18 cellular contexts compared by ENCODE assay signal in the genomic region with DNA sequence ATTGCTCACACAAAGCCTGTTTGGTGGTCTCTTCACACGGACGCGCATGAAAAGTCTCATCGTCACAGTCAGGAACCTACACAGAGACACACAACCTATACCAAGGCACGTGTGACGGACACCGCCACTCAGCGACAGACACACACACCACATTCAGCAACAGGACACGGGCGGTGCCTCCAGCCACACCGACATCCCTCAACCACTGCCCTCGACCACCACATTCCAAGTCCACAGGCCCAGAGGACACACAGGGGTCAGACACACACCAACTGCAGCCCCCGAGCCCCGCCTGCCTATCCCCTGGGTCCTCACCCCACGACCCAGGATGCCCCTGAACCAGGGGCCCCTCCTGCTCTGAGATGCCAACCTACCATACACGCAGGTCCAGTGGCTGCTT. TPM values are rescaled to one million over a fixed set of nuclear protein-coding genes. Genes with fewer than 3 reads are reported as not detected.
DNase-seq lines count a peak whose midpoint lies in the region; ATAC-seq, FAIRE-seq and TF ChIP-seq lines count a peak whose summit lies in the region.
"Had no signal": no experiment of that assay in that cellular context is flagged by ENCODE, and none has a peak within 500 bp of the region (broad histone marks: within the 10 kb centered on the region; RNA-seq: fewer than 3 reads in every experiment).

No MANE protein-coding gene starts in this region.

- no peak for TF ChIP-seq EP300 in H1 (IDR thresholded peaks at IDR 0.05; ENCODE audit: borderline replicate concordance in 1 of 2, low read depth in 2 of 2, low read length in 2 of 2)
- no peak for TF ChIP-seq EP300 in neural cell (conservative IDR thresholded peaks at IDR 0.05; ENCODE audit: poor library complexity, severe bottlenecking)

- H3K9ac ChIP-seq in BLaER1 treated with 17β-estradiol and CSF1 and Interleukin-3, amounts not matched to agents 10 nM and 100 nM: no peak overlapping the region; a peak in 1 of 22 replicates
- H3K9ac ChIP-seq in H1 (replicated peaks in 1 of 4; ENCODE audit: extremely low read depth in 1 of 4, low read depth in 3 of 4, low read length in 3 of 4) (peak overlapping the region in 1 of 4 experiments; percentile 54; a peak in 1 of 7 replicates), neural cell (ENCODE audit: low read length) (no peak overlapping the region)
- H3K9ac ChIP-seq: KMS-11 had no signal

- TF ChIP-seq RAD21 in H1 (IDR thresholded peaks at IDR 0.05 in 1 of 2, conservative IDR thresholded peaks at IDR 0.05 in 1 of 2; ENCODE audit: low read depth in 2 of 2, low read length in 2 of 2) (no peak), neural cell (conservative IDR thresholded peaks at IDR 0.05) (no peak)

- FAIRE-seq in HTR-8/SVneo (lab: Jason Lieb, UNC): peak; percentile 4
- no peak for FAIRE-seq in H1 (lab: Jason Lieb, UNC)
- no peak for FAIRE-seq in pancreas (lab: Jason Lieb, UNC)
- FAIRE-seq: A204.1, HepG2 had no signal

- no peak overlapping the region for H4K5ac ChIP-seq in H1 (ENCODE audit: insufficient read length, low read depth, low read length)

- peaks cover 7 to 13% (median 11%) of the 10 kb centered on the region in 10 experiments for H3K4me1 ChIP-seq in BLaER1 treated with 17β-estradiol and CSF1 and Interleukin-3, amounts not matched to agents 10 nM and 100 nM
- H3K4me1 ChIP-seq in H1 (replicated peaks in 1 of 4; ENCODE audit: control insufficient read depth in 3 of 4, insufficient read depth in 4 of 4, low read length in 3 of 4) (peaks cover 5 to 9% (median 8%) of the 10 kb centered on the region in 4 experiments), pancreas (no peaks in the 10 kb centered on the region)

- H3K36me3 Mint-ChIP-seq in activated T-cell treated with anti-CD3 and anti-CD28 coated beads, Interleukin-2, amount 50 U/mL, for 24 hours (ENCODE audit: low read depth): no peaks in the 10 kb centered on the region

- no peak overlapping the region for H3K23ac ChIP-seq in H1 (ENCODE audit: insufficient read length)

- H3K56ac ChIP-seq in H1 (replicated peaks; ENCODE audit: insufficient read length, low read depth, low read length): no peak overlapping the region

- H3K4me2 ChIP-seq in BLaER1 treated with 17β-estradiol and CSF1 and Interleukin-3, amounts not matched to agents 10 nM and 100 nM: peak overlapping the region; percentile 19 to 72 (median 64)
- H3K4me2 ChIP-seq in H1 (ENCODE audit: insufficient read depth in 1 of 2, low read depth in 2 of 2, low read length in 2 of 2) (peak overlapping the region; percentile 22 to 27; a peak in 3 of 4 replicates), neural cell (ENCODE audit: low read length) (no peak overlapping the region)
- H3K4me2 ChIP-seq: KMS-11 had no signal

- CTCF ChIA-PET in H1 (lab: Charles Lee; ENCODE audit: partially characterized antibody): interaction anchor here (1.3 kb wide), 2 partner anchors 28 to 118 kb away, joined by 3 read pairs; no protein-coding TSS in a partner anchor

- H3K27me3 ChIP-seq in BLaER1 treated with 17β-estradiol and CSF1 and Interleukin-3, amounts not matched to agents 10 nM and 100 nM: peaks cover 0 to 14% (median 11%) of the 10 kb centered on the region in 11 experiments; a peak in 11 of 22 replicates
- H3K27me3 ChIP-seq in H1 (replicated peaks in 1 of 4; ENCODE audit: control insufficient read depth in 3 of 4, extremely low read depth in 1 of 4, insufficient read depth in 3 of 4, low read length in 3 of 4) (no peaks in the 10 kb centered on the region), neural cell (ENCODE audit: insufficient read depth, low read depth, low read length) (no peaks in the 10 kb centered on the region), pancreas (no peaks in the 10 kb centered on the region)

- no peaks in the 10 kb centered on the region for H3K4me1 Mint-ChIP-seq in activated T-cell treated with anti-CD3 and anti-CD28 coated beads, Interleukin-2, amount 50 U/mL, for 24 hours (ENCODE audit: low read depth)

- H2BK15ac ChIP-seq in H1 (ENCODE audit: low read length): peak overlapping the region; percentile 24; the same call in 1 of the 2 replicates

- peak overlapping the region; percentile 92 for H2BK120ac ChIP-seq in H1 (replicated peaks; ENCODE audit: low read depth, low read length)

- H3K4me3 Mint-ChIP-seq in activated T-cell treated with anti-CD3 and anti-CD28 coated beads, Interleukin-2, amount 50 U/mL, for 24 hours: no peak overlapping the region

- WGBS in H1 (ENCODE audit: extremely low coverage in 1 of 2, insufficient coverage in 1 of 2, insufficient read length in 1 of 2, insufficient replicate concordance in 2 of 2, low coverage in 1 of 2, low lambda C conversion rate in 2 of 2, missing lambda C conversion rate in 1 of 2), 2 experiments: 64% methylated on average over 16 of the region's 16 CpGs; no CpG with 5 or more reads in 1 of the 2 experiments
- WGBS in pancreas, 2 donors: 46 to 50% methylated on average over 16 of the region's 16 CpGs

- TF ChIP-seq CTCF in H1 (IDR thresholded peaks at IDR 0.05; ENCODE audit: control extremely low read depth in 1 of 3, insufficient read depth in 1 of 3, low read depth in 1 of 3, low read length in 3 of 3): no peak
- TF ChIP-seq CTCF in neural cell (IDR thresholded peaks at IDR 0.05; ENCODE audit: poor library complexity, severe bottlenecking): no peak
- TF ChIP-seq CTCF in pancreas (IDR thresholded peaks at IDR 0.05): no peak

- H4K8ac ChIP-seq in H1 (ENCODE audit: extremely low read depth, insufficient read depth, low read length): peak overlapping the region; percentile 66

- H4K20me1 ChIP-seq in BLaER1 treated with 17β-estradiol and CSF1 and Interleukin-3, amounts not matched to agents 10 nM and 100 nM: peaks cover 0 to 11% (median 0%) of the 10 kb centered on the region in 11 experiments; a peak in 7 of 22 replicates
- H4K20me1 ChIP-seq in H1 (replicated peaks in 1 of 2; ENCODE audit: control insufficient read depth in 1 of 2, insufficient read depth in 2 of 2, low read length in 2 of 2): no peaks in the 10 kb centered on the region
- no peaks in the 10 kb centered on the region for H4K20me1 ChIP-seq in neural cell (ENCODE audit: insufficient read depth)

- H3K27me3 Mint-ChIP-seq in activated T-cell treated with anti-CD3 and anti-CD28 coated beads, Interleukin-2, amount 50 U/mL, for 24 hours: peaks cover 30% of the 10 kb centered on the region

- H2BK20ac ChIP-seq in H1 (ENCODE audit: low read length): peak overlapping the region; percentile 51; the same call in 1 of the 2 replicates

- POLR2A ChIA-PET in H1 (lab: Charles Lee; ENCODE audit: partially characterized antibody): interaction anchor here (1.7 to 2.8 kb wide), 2 partner anchors 13 to 22 kb away, joined by 3 to 9 read pairs; no protein-coding TSS in a partner anchor

- intact Hi-C loops in pancreas (cut with DNase I): no loop called here

- H3K18ac ChIP-seq in H1 (ENCODE audit: extremely low read depth, low read length): peak overlapping the region; percentile 99

- DNase-seq in HTR-8/SVneo (ENCODE audit: insufficient read length, low spot score) (no peak), H1 (ENCODE audit: low read depth in 1 of 2, low spot score in 2 of 2) (no peak), iPS-NIHi11 (ENCODE audit: low spot score) (no peak), pancreas (no peak), NCI-H524 treated with DMSO at 0.1 percent for 48 hours (lab: John Stamatoyannopoulos, UW) (no peak)
- DNase-seq in activated T-cell treated with anti-CD3 and anti-CD28 coated beads, Interleukin-2, amount 50 U/mL, for 24 hours: no peak
- DNase-seq: C1 segment of cervical spinal cord, DMS 273 treated with DMSO at 0.1 percent for 48 hours, NCI-H1048, NCI-H1436 treated with DMSO at 0.1 percent for 48 hours, NCI-H2029 treated with DMSO at 0.1 percent for 48 hours, NCI-H774 had no signal

- H3K27ac Mint-ChIP-seq in activated T-cell treated with anti-CD3 and anti-CD28 coated beads, Interleukin-2, amount 50 U/mL, for 24 hours: no peak overlapping the region

- TF ChIP-seq POLR2A in H1 (IDR thresholded peaks at IDR 0.05; ENCODE audit: control extremely low read depth in 1 of 2, low read depth in 2 of 2, low read length in 2 of 2): no peak

- ATAC-seq in pancreas: no peak
- ATAC-seq: HepG2 had no signal

- H3K14ac ChIP-seq in H1 (ENCODE audit: insufficient read length): no peak overlapping the region

- H2AK5ac ChIP-seq in H1 (ENCODE audit: low read depth, low read length): peak overlapping the region; percentile 100

- H2AFZ ChIP-seq in H1 (ENCODE audit: low read length): peak overlapping the region; percentile 20; the same call in 1 of the 2 replicates
- H2AFZ ChIP-seq in neural cell (ENCODE audit: low read depth, low read length): no peak overlapping the region

- H3K4me3 ChIP-seq in BLaER1 treated with 17β-estradiol and CSF1 and Interleukin-3, amounts not matched to agents 10 nM and 100 nM: no peak overlapping the region
- H3K4me3 ChIP-seq in H1 (ENCODE audit: extremely low read depth in 1 of 4, insufficient read depth in 2 of 4, low read depth in 3 of 4, low read length in 4 of 4): no peak overlapping the region; a peak in 1 of 8 replicates
- no peak overlapping the region for H3K4me3 ChIP-seq in neural cell (ENCODE audit: low read length)
- H3K4me3 ChIP-seq in pancreas: no peak overlapping the region

- peak overlapping the region; percentile 100 for H4K91ac ChIP-seq in H1 (replicated peaks; ENCODE audit: insufficient read length, low read length)

- no peaks in the 10 kb centered on the region; the same call in 1 of the 2 replicates for H3K23me2 ChIP-seq in H1 (ENCODE audit: low read depth, low read length)

- H3K36me3 ChIP-seq in BLaER1 treated with 17β-estradiol and CSF1 and Interleukin-3, amounts not matched to agents 10 nM and 100 nM: no peaks in the 10 kb centered on the region
- H3K36me3 ChIP-seq in H1 (ENCODE audit: control insufficient read depth in 2 of 4, insufficient read depth in 4 of 4, low read length in 3 of 4) (no peaks in the 10 kb centered on the region), neural cell (ENCODE audit: insufficient read depth, low read length) (no peaks in the 10 kb centered on the region), pancreas (no peaks in the 10 kb centered on the region)

- no peak overlapping the region for H3K27ac ChIP-seq in BLaER1 treated with 17β-estradiol and CSF1 and Interleukin-3, amounts not matched to agents 10 nM and 100 nM
- peak overlapping the region; percentile 75 for H3K27ac ChIP-seq in H1 (ENCODE audit: low read depth, low read length)
- no peak overlapping the region for H3K27ac ChIP-seq in neural cell (ENCODE audit: low read length)
- H3K27ac ChIP-seq in pancreas: no peak overlapping the region
- H3K27ac ChIP-seq: HL-60, KMS-11 had no signal

- H3K9me2 ChIP-seq in neural cell (ENCODE audit: insufficient read depth, low read length): no peaks in the 10 kb centered on the region

- H3K9me3 ChIP-seq in BLaER1 treated with 17β-estradiol and CSF1 and Interleukin-3, amounts not matched to agents 10 nM and 100 nM (replicated peaks in 1 of 11): no peaks in the 10 kb centered on the region
- H3K9me3 ChIP-seq in H1 (ENCODE audit: insufficient read depth in 2 of 2, low read depth in 1 of 2, low read length in 1 of 2): no peaks in the 10 kb centered on the region
- H3K9me3 ChIP-seq in neural cell (ENCODE audit: low read length): no peaks in the 10 kb centered on the region
- H3K9me3 ChIP-seq in pancreas: no peaks in the 10 kb centered on the region

- H2BK5ac ChIP-seq in H1 (ENCODE audit: low read depth, low read length): peak overlapping the region; percentile 97

- H2BK12ac ChIP-seq in H1 (ENCODE audit: low read depth, low read length): peak overlapping the region; percentile 100

- H3F3A ChIP-seq in neural cell (ENCODE audit: insufficient read depth, low read length, poor library complexity, severe bottlenecking): no peaks in the 10 kb centered on the region

- no peaks in the 10 kb centered on the region for H3K79me2 ChIP-seq in H1 (ENCODE audit: control insufficient read depth in 1 of 2, insufficient read depth in 2 of 2, low read length in 2 of 2)
- H3K79me2 ChIP-seq in neural cell (replicated peaks; ENCODE audit: insufficient read depth, low read length): no peaks in the 10 kb centered on the region

- peak overlapping the region; percentile 100 for H3K4ac ChIP-seq in H1 (replicated peaks; ENCODE audit: insufficient read length, low read depth, low read length)

- H3K79me1 ChIP-seq in H1 (ENCODE audit: low read depth, low read length): no peaks in the 10 kb centered on the region

- no peaks in the 10 kb centered on the region for H3K9me3 Mint-ChIP-seq in activated T-cell treated with anti-CD3 and anti-CD28 coated beads, Interleukin-2, amount 50 U/mL, for 24 hours

RNA-seq across cellular contexts. Expression of gene MEIS3, which starts 20.6 kb away (rescaled TPM):
- total RNA-seq in H1 (2021; fragmentation: NEBNext Ultra II Directional; extraction: Animal tissue kit (Norgen Biotek cat#: 25700)): 27.4 and 28.2 TPM in 2 replicates
- polyA plus RNA-seq in H1 (2011; rRNA removed) (24.5 and 34.0 TPM in 2 replicates), neural cell (357 and 379 TPM in 2 replicates), pancreas (10 to 100 TPM; 16.0 to 28.5 TPM)
- 25.2 TPM for polyA plus RNA-seq in H1 (2011; cell fraction: cytosol; rRNA removed)
- polyA plus RNA-seq in H1 (2011; cell fraction: nucleus; rRNA removed): 40.6 TPM
- 21.5 to 39.7 TPM (median 35.7 TPM) in 4 replicates for polyA plus RNA-seq in H1 (2012, experiment 1 of 2)
- polyA plus RNA-seq in H1 (2012, experiment 2 of 2): 30.6 TPM
- 36.7 TPM for polyA plus RNA-seq in H1 (2013, experiment 1 of 2)
- polyA plus RNA-seq in H1 (2013, experiment 2 of 2): 36.5 TPM
- 11.1 TPM in 2 replicates for polyA minus RNA-seq in H1 (2011; rRNA and poly(A)+ RNA removed)
- 12.3 TPM for polyA minus RNA-seq in H1 (2011; cell fraction: cytosol; rRNA and poly(A)+ RNA removed)
- 11.0 TPM for polyA minus RNA-seq in H1 (2011; cell fraction: nucleus; rRNA and poly(A)+ RNA removed)
- polyA minus RNA-seq in neural cell: 171 and 197 TPM in 2 replicates
- 1 to 10 TPM in 4 of 6 donors, under 1 TPM in 2; 0.91 to 4.1 (median 2.1) TPM for total RNA-seq in pancreas

RNA-seq across cellular contexts. Expression of gene DHX34, which starts 49.6 kb away (rescaled TPM):
- 24.1 and 24.3 TPM in 2 replicates for total RNA-seq in H1 (2021; fragmentation: NEBNext Ultra II Directional; extraction: Animal tissue kit (Norgen Biotek cat#: 25700))
- polyA plus RNA-seq in H1 (2011; rRNA removed) (17.5 and 27.2 TPM in 2 replicates), neural cell (11.7 and 14.8 TPM in 2 replicates), pancreas (10 to 100 TPM; 16.7 to 23.5 TPM)
- polyA plus RNA-seq in H1 (2011; cell fraction: cytosol; rRNA removed): 20.5 TPM
- polyA plus RNA-seq in H1 (2011; cell fraction: nucleus; rRNA removed): 78.3 TPM
- 16.6 to 25.5 TPM (median 22.8 TPM) in 4 replicates for polyA plus RNA-seq in H1 (2012, experiment 1 of 2)
- 14.0 TPM for polyA plus RNA-seq in H1 (2012, experiment 2 of 2)
- polyA plus RNA-seq in H1 (2013, experiment 1 of 2): 15.8 TPM
- 15.5 TPM for polyA plus RNA-seq in H1 (2013, experiment 2 of 2)
- 14.8 and 17.6 TPM in 2 replicates for polyA minus RNA-seq in H1 (2011; rRNA and poly(A)+ RNA removed)
- 21.8 TPM for polyA minus RNA-seq in H1 (2011; cell fraction: cytosol; rRNA and poly(A)+ RNA removed)
- polyA minus RNA-seq in H1 (2011; cell fraction: nucleus; rRNA and poly(A)+ RNA removed): 31.7 TPM
- 22.9 and 24.1 TPM in 2 replicates for polyA minus RNA-seq in neural cell
- 1 to 10 TPM; 3.5 to 9.9 (median 5.8) TPM for total RNA-seq in pancreas
